In genomic region chr16:80655751-80656150, GRCh38 we compare ENCODE assay signal across 15 cellular contexts.
"Had no signal": no experiment of that assay in that cellular context is flagged by ENCODE, and none has a peak within 500 bp of the region (broad histone marks: within the 10 kb centered on the region; RNA-seq: fewer than 3 reads in every experiment).

No MANE protein-coding gene starts in this region.

- DNase-seq: activated CD4-positive, alpha-beta T cell treated with anti-CD3 and anti-CD28 coated beads for 1 hour; activated effector memory CD4-positive, alpha-beta T cell treated with Interleukin-2 at 50 U/mL for 16 hours; aorta; foreskin keratinocyte; immature natural killer cell; midbrain; naive B cell; posterior cingulate gyrus; SHP77 had no signal

- ATAC-seq: foreskin keratinocyte, SK-N-SH treated with all-trans-retinoic acid at 6 μM for 48 hours had no signal

- H3K27me3 ChIP-seq: breast epithelium, foreskin keratinocyte, right atrium auricular region, tibial nerve had no signal

- H3K27ac ChIP-seq: foreskin keratinocyte, right atrium auricular region, tibial nerve had no signal

- H3K4me1 ChIP-seq: breast epithelium, foreskin keratinocyte, right atrium auricular region, tibial nerve had no signal

- H3K36me3 ChIP-seq: breast epithelium, right atrium auricular region, tibial nerve had no signal

- H3K4me3 ChIP-seq: breast epithelium, lung, right atrium auricular region, skin epidermis, tibial nerve had no signal
